ENCODE assay signal across 28 cellular contexts in the genomic region with DNA sequence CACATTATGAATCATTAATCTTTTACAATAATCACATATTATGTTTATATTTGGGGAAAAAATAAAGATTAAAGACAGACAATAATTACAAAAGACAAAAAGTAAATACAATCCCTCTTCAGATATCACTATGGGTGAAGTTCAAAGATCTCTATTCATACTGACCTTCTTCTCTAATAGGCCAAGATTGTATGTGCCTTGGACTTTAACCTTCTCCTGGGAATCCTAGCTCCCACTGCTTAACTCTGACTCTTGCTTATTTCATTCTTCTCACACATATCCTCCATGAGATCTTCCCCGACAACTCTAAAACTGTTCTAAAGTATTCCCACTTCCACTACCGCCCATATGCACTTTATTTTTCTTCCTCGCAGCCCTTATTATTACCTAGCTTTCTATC.
"Had no signal": no experiment of that assay in that cellular context is flagged by ENCODE, and none has a peak within 500 bp of the region (broad histone marks: within the 10 kb centered on the region; RNA-seq: fewer than 3 reads in every experiment).

No MANE protein-coding gene starts in this region.

- H3K27ac Mint-ChIP-seq: dendritic cell treated with granulocyte-macrophage colony-stimulating factor and Interleukin-4, amounts not matched to agents 40 ng/mL and 50 ng/mL, for 4 days; immature natural killer cell; naive thymus-derived CD4-positive, alpha-beta T cell; nephron; neural progenitor cell; stimulated activated memory B cell treated with anti-CD40 and anti-IgM and Interleukin-4, amounts not matched to agents 10 μg/mL and 1 μg/mL and 100 μg/mL, for 72 hours had no signal

- H3K4me1 Mint-ChIP-seq: immature natural killer cell; neural progenitor cell; stimulated activated memory B cell treated with anti-CD40 and anti-IgM and Interleukin-4, amounts not matched to agents 10 μg/mL and 1 μg/mL and 100 μg/mL, for 72 hours had no signal

- FAIRE-seq: urothelium cell line had no signal

- ATAC-seq: heart right ventricle; naive thymus-derived CD4-positive, alpha-beta T cell; sciatic nerve; stimulated activated memory B cell treated with anti-CD40 and anti-IgM and Interleukin-4, amounts not matched to agents 10 μg/mL and 1 μg/mL and 100 μg/mL, for 72 hours; stimulated activated naive CD8-positive, alpha-beta T cell treated with anti-CD3 and anti-CD28 coated beads, Interleukin-15, Interleukin-2, amounts not matched to agents 100 U/mL and 50 U/mL, for 24 hours had no signal

- H3K27me3 Mint-ChIP-seq: dendritic cell treated with granulocyte-macrophage colony-stimulating factor and Interleukin-4, amounts not matched to agents 40 ng/mL and 50 ng/mL, for 4 days; naive thymus-derived CD4-positive, alpha-beta T cell; stimulated activated memory B cell treated with anti-CD40 and anti-IgM and Interleukin-4, amounts not matched to agents 10 μg/mL and 1 μg/mL and 100 μg/mL, for 72 hours had no signal

- H3K27ac ChIP-seq: colonic mucosa, esophagus squamous epithelium, heart right ventricle, neural progenitor cell, prostate gland, right atrium auricular region, thoracic aorta, tibial nerve, upper lobe of left lung had no signal

- H3K4me1 ChIP-seq: colonic mucosa, esophagus squamous epithelium, heart right ventricle, neural progenitor cell, prostate gland, right atrium auricular region, tibial nerve had no signal

- H3K4me3 Mint-ChIP-seq: dendritic cell treated with granulocyte-macrophage colony-stimulating factor and Interleukin-4, amounts not matched to agents 40 ng/mL and 50 ng/mL, for 4 days; immature natural killer cell; naive thymus-derived CD4-positive, alpha-beta T cell; nephron; neural progenitor cell; stimulated activated memory B cell treated with anti-CD40 and anti-IgM and Interleukin-4, amounts not matched to agents 10 μg/mL and 1 μg/mL and 100 μg/mL, for 72 hours had no signal

- H3K36me3 ChIP-seq: colonic mucosa, prostate gland, thoracic aorta had no signal

- DNase-seq: colonic mucosa; effector CD8-positive, alpha-beta T cell; erythroblast; esophagus squamous epithelium; foreskin melanocyte; glutamatergic neuron; heart right ventricle; hypothalamus; immature natural killer cell; islet precursor cell; kidney glomerular epithelial cell; mesenchymal stem cell; midbrain; naive thymus-derived CD4-positive, alpha-beta T cell; stimulated activated CD4-positive, alpha-beta T cell treated with anti-CD3 and anti-CD28 coated beads, Interleukin-4, amount 100 ng/mL, for 4 hours; stimulated activated naive CD8-positive, alpha-beta T cell treated with anti-CD3 and anti-CD28 coated beads, Interleukin-15, Interleukin-2, amounts not matched to agents 100 U/mL and 50 U/mL, for 24 hours; upper lobe of left lung had no signal

- H2AFZ ChIP-seq: neural progenitor cell had no signal

- H3K9ac ChIP-seq: neural progenitor cell had no signal

- H3K4me2 ChIP-seq: neural progenitor cell had no signal

- H3K27me3 ChIP-seq: colonic mucosa, esophagus squamous epithelium, heart right ventricle, neural progenitor cell, right atrium auricular region, tibial nerve, upper lobe of left lung had no signal

- H3K4me3 ChIP-seq: colonic mucosa, esophagus squamous epithelium, heart right ventricle, lung, neural progenitor cell, prostate gland, right atrium auricular region, thoracic aorta, tibial nerve, upper lobe of left lung had no signal

- H3K9me3 ChIP-seq: colonic mucosa, prostate gland, thoracic aorta, upper lobe of left lung had no signal

- H3K9me3 Mint-ChIP-seq: dendritic cell treated with granulocyte-macrophage colony-stimulating factor and Interleukin-4, amounts not matched to agents 40 ng/mL and 50 ng/mL, for 4 days; immature natural killer cell; naive thymus-derived CD4-positive, alpha-beta T cell; stimulated activated memory B cell treated with anti-CD40 and anti-IgM and Interleukin-4, amounts not matched to agents 10 μg/mL and 1 μg/mL and 100 μg/mL, for 72 hours had no signal
